Comparison of ENCODE assay signal across 2 cellular contexts in the genomic region with DNA sequence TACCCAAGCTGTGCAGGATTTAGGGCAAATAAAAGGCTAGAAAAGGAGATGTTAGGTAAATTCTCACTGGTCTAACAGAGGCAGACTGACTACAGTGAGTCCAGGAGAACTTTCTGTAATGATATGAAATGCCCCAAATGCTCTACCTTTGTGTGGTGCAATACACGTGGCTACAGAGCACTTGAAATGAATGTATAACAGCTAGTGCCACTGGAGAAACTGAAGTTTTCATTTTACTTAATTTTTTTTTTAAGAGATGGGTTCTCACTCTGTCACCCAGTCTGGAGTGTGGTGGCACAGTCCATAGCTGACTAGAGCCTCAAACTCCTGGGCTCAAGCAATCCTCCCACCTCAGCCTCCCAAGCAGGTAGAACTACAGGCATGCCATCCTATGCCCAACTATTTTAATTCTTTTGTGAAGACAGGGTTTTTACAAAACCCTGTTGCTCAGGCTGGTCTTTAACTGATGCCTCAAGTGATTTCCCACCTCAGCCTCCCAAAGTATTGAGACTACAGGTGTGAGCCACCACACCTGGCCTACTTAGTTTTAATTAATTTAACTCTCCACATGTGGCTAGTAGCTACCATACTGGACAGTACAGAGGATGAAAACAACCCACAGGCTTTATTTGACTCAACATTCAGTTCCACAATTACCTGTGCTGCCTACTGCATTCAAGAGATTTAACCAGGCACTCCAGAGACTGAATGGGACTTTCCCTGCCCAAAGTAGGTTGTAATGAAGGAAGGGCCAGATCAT.
TF ChIP-seq lines count a peak whose summit lies in the region.

No MANE protein-coding gene starts in this region.

TF ChIP-seq in GM23338, 12 proteins besides CTCF, POLR2A, EP300 and RAD21:
- TF ChIP-seq ETS1 (IDR thresholded peaks at IDR 0.05): no peak
- TF ChIP-seq ZNF462 (CRISPR knock-in tag; IDR thresholded peaks at IDR 0.05): no peak

TF ChIP-seq in GM12878, 131 proteins besides CTCF, POLR2A, EP300 and RAD21 (continues in another document):
- TF ChIP-seq SIX5 (IDR thresholded peaks at IDR 0.05; ENCODE audit: low read depth, low read length, severe bottlenecking): no peak
- TF ChIP-seq SMAD5 (IDR thresholded peaks at IDR 0.05; ENCODE audit: low read depth): no peak
- TF ChIP-seq BCLAF1 (IDR thresholded peaks at IDR 0.05): no peak
- TF ChIP-seq NBN (IDR thresholded peaks at IDR 0.05): peak; percentile 60; the same call in 1 of the 2 replicates
- peak; percentile 67 for TF ChIP-seq SKIL (IDR thresholded peaks at IDR 0.05; ENCODE audit: low read depth, poor library complexity, severe bottlenecking)
- TF ChIP-seq HDGF (IDR thresholded peaks at IDR 0.05): no peak
- TF ChIP-seq, protein P1, sequence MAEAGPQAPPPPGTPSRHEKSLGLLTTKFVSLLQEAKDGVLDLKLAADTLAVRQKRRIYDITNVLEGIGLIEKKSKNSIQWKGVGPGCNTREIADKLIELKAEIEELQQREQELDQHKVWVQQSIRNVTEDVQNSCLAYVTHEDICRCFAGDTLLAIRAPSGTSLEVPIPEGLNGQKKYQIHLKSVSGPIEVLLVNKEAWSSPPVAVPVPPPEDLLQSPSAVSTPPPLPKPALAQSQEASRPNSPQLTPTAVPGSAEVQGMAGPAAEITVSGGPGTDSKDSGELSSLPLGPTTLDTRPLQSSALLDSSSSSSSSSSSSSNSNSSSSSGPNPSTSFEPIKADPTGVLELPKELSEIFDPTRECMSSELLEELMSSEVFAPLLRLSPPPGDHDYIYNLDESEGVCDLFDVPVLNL (IDR thresholded peaks at IDR 0.05; ENCODE audit: low read depth, low read length): no peak
- TF ChIP-seq NFIC (IDR thresholded peaks at IDR 0.05; ENCODE audit: low read depth, low read length): no peak
- no peak for TF ChIP-seq RAD51 (IDR thresholded peaks at IDR 0.05)
- no peak for TF ChIP-seq ZNF592 (IDR thresholded peaks at IDR 0.05)
- TF ChIP-seq LARP7 (IDR thresholded peaks at IDR 0.05): peak; percentile 53; the same call in 1 of the 2 replicates
- no peak for TF ChIP-seq FOXK2 (IDR thresholded peaks at IDR 0.05)
- no peak for TF ChIP-seq IRF4 (IDR thresholded peaks at IDR 0.05; ENCODE audit: low read depth, low read length)
- no peak for TF ChIP-seq CEBPB (IDR thresholded peaks at IDR 0.05; ENCODE audit: borderline replicate concordance in 1 of 2, low read depth in 2 of 2, low read length in 2 of 2)
- 0 out of 4 replicates have a peak, but pooled peaks of 1 of the 2 experiments have one; percentile 25 for TF ChIP-seq ETV6 (conservative IDR thresholded peaks at IDR 0.05 in 1 of 2, IDR thresholded peaks at IDR 0.05 in 1 of 2; ENCODE audit: borderline replicate concordance in 1 of 2, low read depth in 1 of 2)
- TF ChIP-seq MYC (IDR thresholded peaks at IDR 0.05; ENCODE audit: insufficient read depth, insufficient read length, insufficient replicate concordance, low read length, severe bottlenecking): no peak
- TF ChIP-seq PRDM15 (CRISPR knock-in tag; IDR thresholded peaks at IDR 0.05): no peak
- no peak for TF ChIP-seq KLF5 (IDR thresholded peaks at IDR 0.05; ENCODE audit: partially characterized antibody)
- TF ChIP-seq YY1 (IDR thresholded peaks at IDR 0.05; ENCODE audit: low read depth, low read length): 0 out of 2 replicates have a peak, but pooled peaks have one; percentile 18
- no peak for TF ChIP-seq IRF5 (IDR thresholded peaks at IDR 0.05; ENCODE audit: borderline replicate concordance)
- TF ChIP-seq EZH2 (IDR thresholded peaks at IDR 0.05; ENCODE audit: borderline replicate concordance, control insufficient read depth, low read depth, low read length): no peak
- no peak for TF ChIP-seq SRF (IDR thresholded peaks at IDR 0.05; ENCODE audit: low read depth in 2 of 2, low read length in 2 of 2)
- no peak for TF ChIP-seq SREBF1 (IDR thresholded peaks at IDR 0.05; ENCODE audit: low read length)
- TF ChIP-seq ZNF384 (IDR thresholded peaks at IDR 0.05; ENCODE audit: borderline replicate concordance, low read depth, low read length): no peak
- no peak for TF ChIP-seq GABPA (IDR thresholded peaks at IDR 0.05; ENCODE audit: low read depth)
- TF ChIP-seq ATF7 (IDR thresholded peaks at IDR 0.05; ENCODE audit: low read depth): peak; percentile 20; the same call in 1 of the 2 replicates
- TF ChIP-seq, protein P2, sequence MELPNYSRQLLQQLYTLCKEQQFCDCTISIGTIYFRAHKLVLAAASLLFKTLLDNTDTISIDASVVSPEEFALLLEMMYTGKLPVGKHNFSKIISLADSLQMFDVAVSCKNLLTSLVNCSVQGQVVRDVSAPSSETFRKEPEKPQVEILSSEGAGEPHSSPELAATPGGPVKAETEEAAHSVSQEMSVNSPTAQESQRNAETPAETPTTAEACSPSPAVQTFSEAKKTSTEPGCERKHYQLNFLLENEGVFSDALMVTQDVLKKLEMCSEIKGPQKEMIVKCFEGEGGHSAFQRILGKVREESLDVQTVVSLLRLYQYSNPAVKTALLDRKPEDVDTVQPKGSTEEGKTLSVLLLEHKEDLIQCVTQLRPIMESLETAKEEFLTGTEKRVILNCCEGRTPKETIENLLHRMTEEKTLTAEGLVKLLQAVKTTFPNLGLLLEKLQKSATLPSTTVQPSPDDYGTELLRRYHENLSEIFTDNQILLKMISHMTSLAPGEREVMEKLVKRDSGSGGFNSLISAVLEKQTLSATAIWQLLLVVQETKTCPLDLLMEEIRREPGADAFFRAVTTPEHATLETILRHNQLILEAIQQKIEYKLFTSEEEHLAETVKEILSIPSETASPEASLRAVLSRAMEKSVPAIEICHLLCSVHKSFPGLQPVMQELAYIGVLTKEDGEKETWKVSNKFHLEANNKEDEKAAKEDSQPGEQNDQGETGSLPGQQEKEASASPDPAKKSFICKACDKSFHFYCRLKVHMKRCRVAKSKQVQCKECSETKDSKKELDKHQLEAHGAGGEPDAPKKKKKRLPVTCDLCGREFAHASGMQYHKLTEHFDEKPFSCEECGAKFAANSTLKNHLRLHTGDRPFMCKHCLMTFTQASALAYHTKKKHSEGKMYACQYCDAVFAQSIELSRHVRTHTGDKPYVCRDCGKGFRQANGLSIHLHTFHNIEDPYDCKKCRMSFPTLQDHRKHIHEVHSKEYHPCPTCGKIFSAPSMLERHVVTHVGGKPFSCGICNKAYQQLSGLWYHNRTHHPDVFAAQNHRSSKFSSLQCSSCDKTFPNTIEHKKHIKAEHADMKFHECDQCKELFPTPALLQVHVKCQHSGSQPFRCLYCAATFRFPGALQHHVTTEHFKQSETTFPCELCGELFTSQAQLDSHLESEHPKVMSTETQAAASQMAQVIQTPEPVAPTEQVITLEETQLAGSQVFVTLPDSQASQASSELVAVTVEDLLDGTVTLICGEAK (IDR thresholded peaks at IDR 0.05; ENCODE audit: borderline replicate concordance): no peak
- TF ChIP-seq TARDBP (IDR thresholded peaks at IDR 0.05; ENCODE audit: borderline replicate concordance): no peak
- TF ChIP-seq BCL11A (IDR thresholded peaks at IDR 0.05; ENCODE audit: low read depth, low read length): peak; percentile 47; the same call in 1 of the 2 replicates
- TF ChIP-seq ATF3 (IDR thresholded peaks at IDR 0.05; ENCODE audit: borderline replicate concordance, extremely low read depth, low read depth, low read length): no peak
- TF ChIP-seq CHD2 (IDR thresholded peaks at IDR 0.05; ENCODE audit: borderline replicate concordance, low read depth, low read length): no peak
- no peak for TF ChIP-seq TCF7 (IDR thresholded peaks at IDR 0.05; ENCODE audit: borderline replicate concordance)
- no peak for TF ChIP-seq MTA3 (IDR thresholded peaks at IDR 0.05; ENCODE audit: borderline replicate concordance, low read length)
